ENCODE assay signal across 24 cellular contexts in the genomic region with DNA sequence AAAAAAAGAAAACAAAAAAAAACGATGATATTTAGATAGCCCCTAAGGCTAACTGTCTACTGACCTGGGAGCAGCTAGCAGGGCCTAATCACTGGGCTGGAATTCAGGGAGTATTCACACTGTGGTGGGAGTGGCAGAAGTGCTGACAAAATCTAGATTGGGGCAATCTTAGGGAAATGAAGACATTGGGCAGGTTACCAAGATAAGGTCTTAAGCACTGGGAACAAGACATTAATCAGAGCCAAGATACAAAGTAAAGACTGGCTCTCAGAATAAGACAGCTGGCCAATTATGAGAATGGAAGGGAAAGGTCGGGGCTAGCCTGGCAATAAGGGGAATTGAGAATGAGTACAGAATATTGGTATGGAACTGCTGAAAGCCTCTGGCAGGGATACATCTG.
DNase-seq lines count a peak whose midpoint lies in the region; ATAC-seq and TF ChIP-seq lines count a peak whose summit lies in the region.
"Had no signal": no experiment of that assay in that cellular context is flagged by ENCODE, and none has a peak within 500 bp of the region (broad histone marks: within the 10 kb centered on the region; RNA-seq: fewer than 3 reads in every experiment).

No MANE protein-coding gene starts in this region.

- intact Hi-C loops in mucosa of descending colon (cut with DNase I, micrococcal nuclease): no loop called here
- intact Hi-C loops in aorta (cut with DNase I): no loop called here
- intact Hi-C loops in activated CD8-positive, alpha-beta T cell treated with anti-CD3 and anti-CD28 coated beads for 36 hours (cut with micrococcal nuclease): no loop called here

- H3K27ac ChIP-seq in aorta (ENCODE audit: low read depth in 1 of 2, low read length in 2 of 2): no peak overlapping the region
- H3K27ac ChIP-seq: pancreas, Peyer's patch, SK-N-MC, stomach, upper lobe of right lung had no signal

- H3K36me3 Mint-ChIP-seq in activated CD8-positive, alpha-beta T cell treated with anti-CD3 and anti-CD28 coated beads for 36 hours (ENCODE audit: low read depth): no peaks in the 10 kb centered on the region
- H3K36me3 Mint-ChIP-seq: naive B cell had no signal

- H3K27ac Mint-ChIP-seq in activated CD8-positive, alpha-beta T cell treated with anti-CD3 and anti-CD28 coated beads for 36 hours: no peak overlapping the region
- H3K27ac Mint-ChIP-seq: activated naive CD8-positive, alpha-beta T cell treated with anti-CD3 and anti-CD28 coated beads, Interleukin-2, amount 50 U/mL, for 24 hours; CD4-positive, alpha-beta T cell; GM23338; naive B cell had no signal

- no peaks in the 10 kb centered on the region for H3K4me1 Mint-ChIP-seq in activated CD8-positive, alpha-beta T cell treated with anti-CD3 and anti-CD28 coated beads for 36 hours (ENCODE audit: low read depth)
- H3K4me1 Mint-ChIP-seq: activated naive CD8-positive, alpha-beta T cell treated with anti-CD3 and anti-CD28 coated beads, Interleukin-2, amount 50 U/mL, for 24 hours; naive B cell had no signal

- TF ChIP-seq CTCF in choroid plexus epithelial cell (conservative IDR thresholded peaks at IDR 0.05; ENCODE audit: low read depth, low read length) (no peak), mucosa of descending colon (IDR thresholded peaks at IDR 0.05) (no peak)
- no peak for TF ChIP-seq CTCF in activated CD8-positive, alpha-beta T cell treated with anti-CD3 and anti-CD28 coated beads for 36 hours (IDR thresholded peaks at IDR 0.05)

- H3K4me3 ChIP-seq in choroid plexus epithelial cell (ENCODE audit: low read depth, low read length) (no peak overlapping the region), mucosa of descending colon (no peak overlapping the region), aorta (ENCODE audit: low read length in 2 of 2) (no peak overlapping the region)
- H3K4me3 ChIP-seq: GM23338, pancreas, Peyer's patch, SK-N-MC, stomach, upper lobe of right lung had no signal

- DNase-seq in AG08395 (ENCODE audit: low spot score) (peak; percentile 10), M059J (ENCODE audit: low read depth) (peak; percentile 35), choroid plexus epithelial cell (ENCODE audit: low read depth) (peak; percentile 19), mucosa of descending colon (no peak), aorta (no peak)
- DNase-seq in activated CD8-positive, alpha-beta T cell treated with anti-CD3 and anti-CD28 coated beads for 36 hours: no peak
- DNase-seq: ACHN; activated naive CD8-positive, alpha-beta T cell treated with anti-CD3 and anti-CD28 coated beads, Interleukin-2, amount 50 U/mL, for 24 hours; CD4-positive, alpha-beta T cell; naive B cell; NCI-H1092; NCI-H2029 treated with DMSO at 0.1 percent for 48 hours; NCI-H446 treated with DMSO at 0.1 percent for 48 hours; pancreas; Peyer's patch; stimulated activated CD4-positive, alpha-beta T cell treated with anti-CD3 and anti-CD28 coated beads, Interleukin-4, amount 100 ng/mL, for 1 hour; stomach; T1000; upper lobe of right lung had no signal

- H3K36me3 ChIP-seq in mucosa of descending colon (ENCODE audit: low read depth): no peaks in the 10 kb centered on the region
- no peaks in the 10 kb centered on the region for H3K36me3 ChIP-seq in aorta (ENCODE audit: control insufficient read depth in 1 of 2, insufficient read depth in 2 of 2, low read length in 1 of 2)
- H3K36me3 ChIP-seq: pancreas, Peyer's patch, stomach, upper lobe of right lung had no signal

- POLR2A ChIA-PET in activated CD8-positive, alpha-beta T cell treated with anti-CD3 and anti-CD28 coated beads for 36 hours (lab: Charles Lee): no interaction called here

- H3K9me3 ChIP-seq in mucosa of descending colon (no peaks in the 10 kb centered on the region), aorta (ENCODE audit: control insufficient read depth, low read length) (peaks cover 2% of the 10 kb centered on the region)
- H3K9me3 ChIP-seq: pancreas, Peyer's patch, upper lobe of right lung had no signal

- no peaks in the 10 kb centered on the region for H3K27me3 Mint-ChIP-seq in activated CD8-positive, alpha-beta T cell treated with anti-CD3 and anti-CD28 coated beads for 36 hours
- H3K27me3 Mint-ChIP-seq: activated naive CD8-positive, alpha-beta T cell treated with anti-CD3 and anti-CD28 coated beads, Interleukin-2, amount 50 U/mL, for 24 hours; CD4-positive, alpha-beta T cell; naive B cell had no signal

- no peaks in the 10 kb centered on the region for H3K27me3 ChIP-seq in aorta (ENCODE audit: control insufficient read depth in 1 of 2, insufficient read depth in 2 of 2, low read length in 1 of 2)
- H3K27me3 ChIP-seq: Peyer's patch, stomach, upper lobe of right lung had no signal

- H3K4me1 ChIP-seq in mucosa of descending colon (ENCODE audit: low read depth): no peaks in the 10 kb centered on the region
- no peaks in the 10 kb centered on the region for H3K4me1 ChIP-seq in aorta (ENCODE audit: control insufficient read depth in 1 of 2, insufficient read depth in 2 of 2, low read length in 2 of 2)
- H3K4me1 ChIP-seq: pancreas, Peyer's patch, stomach, upper lobe of right lung had no signal

- no peaks in the 10 kb centered on the region for H3K9me3 Mint-ChIP-seq in activated CD8-positive, alpha-beta T cell treated with anti-CD3 and anti-CD28 coated beads for 36 hours
- H3K9me3 Mint-ChIP-seq: activated naive CD8-positive, alpha-beta T cell treated with anti-CD3 and anti-CD28 coated beads, Interleukin-2, amount 50 U/mL, for 24 hours; CD4-positive, alpha-beta T cell; GM23338 had no signal

- 28 to 35% methylated on average over 2 of the region's 2 CpGs for WGBS in aorta, 2 donors

- H3K4me3 Mint-ChIP-seq in activated CD8-positive, alpha-beta T cell treated with anti-CD3 and anti-CD28 coated beads for 36 hours: no peak overlapping the region
- H3K4me3 Mint-ChIP-seq: activated naive CD8-positive, alpha-beta T cell treated with anti-CD3 and anti-CD28 coated beads, Interleukin-2, amount 50 U/mL, for 24 hours; CD4-positive, alpha-beta T cell; GM23338; naive B cell had no signal

- ATAC-seq in mucosa of descending colon (peak; percentile 42), aorta (ENCODE audit: low FRiP score) (no peak), HG03139 (IDR thresholded peaks at IDR 0.05; ENCODE audit: unreplicated experiment) (no peak), HG02938 (IDR thresholded peaks at IDR 0.05; ENCODE audit: unreplicated experiment) (no peak)
- no peak for ATAC-seq in activated CD8-positive, alpha-beta T cell treated with anti-CD3 and anti-CD28 coated beads for 36 hours
- ATAC-seq: activated naive CD8-positive, alpha-beta T cell treated with anti-CD3 and anti-CD28 coated beads, Interleukin-2, amount 50 U/mL, for 24 hours; esophagus mucosa; GM23338; pancreas; upper lobe of right lung had no signal

- CTCF ChIA-PET in activated CD8-positive, alpha-beta T cell treated with anti-CD3 and anti-CD28 coated beads for 36 hours (lab: Charles Lee): no interaction called here

Comparison
In these comparisons a context has a peak if more than half of its experiments do, and no peak if none do; other contexts are left out.
1. DNase-seq: peak in AG08395 (single experiment), M059J (single experiment) and choroid plexus epithelial cell (single experiment); none in mucosa of descending colon (0 of 3), aorta (0 of 2) and activated CD8-positive, alpha-beta T cell treated with anti-CD3 and anti-CD28 coated beads for 36 hours (single experiment).